Comparison of ENCODE assay signal across 8 cellular contexts in genomic region chr9:128818099-128818838, GRCh38. TPM values are rescaled to one million over a fixed set of nuclear protein-coding genes. Genes with fewer than 3 reads are reported as not detected.
DNase-seq lines count a peak whose midpoint lies in the region; ATAC-seq and TF ChIP-seq lines count a peak whose summit lies in the region.

TSS of gene ENDOG (plus strand) at chr9:128818500. CDS start at chr9:128818685, 185 bp downstream.

- no peak for TF ChIP-seq EP300 in ovary (IDR thresholded peaks at IDR 0.05)

- H3K27me3 ChIP-seq in ovary = no peaks in the 10 kb centered on the region
- H3K27me3 ChIP-seq in thyroid gland = no peaks in the 10 kb centered on the region

- TF ChIP-seq CTCF in GM12872 (IDR thresholded peaks at IDR 0.05; ENCODE audit: insufficient read depth, low read depth, low read length) (peak; percentile 100), ovary (IDR thresholded peaks at IDR 0.05) (peak; percentile 95 to 99 (median 96)), thyroid gland (IDR thresholded peaks at IDR 0.05) (peak; percentile 92 to 99 (median 98))

- peak; percentile 97 to 100 (median 99) for DNase-seq in NCI-H1417 (lab: John Stamatoyannopoulos, UW)
- peak; percentile 96 to 97 for DNase-seq in SW 1271 (lab: John Stamatoyannopoulos, UW)
- DNase-seq in activated naive CD8-positive, alpha-beta T cell treated with anti-CD3 and anti-CD28 coated beads, Interleukin-2, amount 50 U/mL, for 16 hours (ENCODE audit: low read depth, low spot score) = peak; percentile 96
- peak; percentile 99 for DNase-seq in Right ventricle myocardium inferior (ENCODE audit: missing footprints)
- DNase-seq in ovary = peak; percentile 95 to 98 (median 97)
- DNase-seq in thyroid gland = peak; percentile 98 to 99

- H3K9me3 ChIP-seq in ovary = no peaks in the 10 kb centered on the region
- H3K9me3 ChIP-seq in thyroid gland = no peaks in the 10 kb centered on the region

- intact Hi-C loops in Right ventricle myocardium inferior (cut with DNase I) (no loop called here), ovary (cut with DNase I) (no loop called here), thyroid gland (cut with DNase I) (no loop called here)

- ATAC-seq in HG02678 (IDR thresholded peaks at IDR 0.05; ENCODE audit: unreplicated experiment) (peak; percentile 91), Right ventricle myocardium inferior (peak; percentile 93)

- TF ChIP-seq POLR2A in ovary (IDR thresholded peaks at IDR 0.05) (peak; percentile 45), thyroid gland (IDR thresholded peaks at IDR 0.05) (peak in 1 of 2 donors; percentile 97)

- H3K36me3 ChIP-seq in ovary (no peaks in the 10 kb centered on the region), thyroid gland (peaks cover 8 to 13% of the 10 kb centered on the region in 2 donors)

- H3K4me3 ChIP-seq in ovary = peak within 1 kb of the TSS; percentile 68
- H3K4me3 ChIP-seq in thyroid gland (replicated peaks in 1 of 3) = peak within 1 kb of the TSS; percentile 24 to 54 (median 24)

- H3K4me1 ChIP-seq in ovary (ENCODE audit: insufficient read depth) (peaks cover 2% of the 10 kb centered on the region), thyroid gland (peaks cover 9% of the 10 kb centered on the region in 2 donors)

- 0 to 2% (median 0%) methylated on average over 18 to 70 of the region's 70 CpGs for WGBS in ovary, 3 donors
- WGBS in thyroid gland, 2 donors = 0 to 1% methylated on average over 10 to 45 of the region's 70 CpGs

- H3K27ac ChIP-seq in ovary = peak within 1 kb of the TSS; percentile 36 to 75
- peak within 1 kb of the TSS in 1 of 3 donors; percentile 68 for H3K27ac ChIP-seq in thyroid gland

RNA-seq across cellular contexts. Expression of gene ENDOG, which starts in this region (rescaled TPM):
- total RNA-seq in Right ventricle myocardium inferior (84.4 TPM), ovary (10 to 100 TPM; 14.6 to 23.7 (median 20.3) TPM), thyroid gland (10 to 100 TPM; 15.2 to 74.6 (median 40.1) TPM)
- 10 to 100 TPM in 1 of 2 donors, 1 to 10 TPM in 1; 3.6 to 13.7 TPM for polyA plus RNA-seq in ovary
